ENCODE assay signal across 10 cellular contexts in the genomic region with DNA sequence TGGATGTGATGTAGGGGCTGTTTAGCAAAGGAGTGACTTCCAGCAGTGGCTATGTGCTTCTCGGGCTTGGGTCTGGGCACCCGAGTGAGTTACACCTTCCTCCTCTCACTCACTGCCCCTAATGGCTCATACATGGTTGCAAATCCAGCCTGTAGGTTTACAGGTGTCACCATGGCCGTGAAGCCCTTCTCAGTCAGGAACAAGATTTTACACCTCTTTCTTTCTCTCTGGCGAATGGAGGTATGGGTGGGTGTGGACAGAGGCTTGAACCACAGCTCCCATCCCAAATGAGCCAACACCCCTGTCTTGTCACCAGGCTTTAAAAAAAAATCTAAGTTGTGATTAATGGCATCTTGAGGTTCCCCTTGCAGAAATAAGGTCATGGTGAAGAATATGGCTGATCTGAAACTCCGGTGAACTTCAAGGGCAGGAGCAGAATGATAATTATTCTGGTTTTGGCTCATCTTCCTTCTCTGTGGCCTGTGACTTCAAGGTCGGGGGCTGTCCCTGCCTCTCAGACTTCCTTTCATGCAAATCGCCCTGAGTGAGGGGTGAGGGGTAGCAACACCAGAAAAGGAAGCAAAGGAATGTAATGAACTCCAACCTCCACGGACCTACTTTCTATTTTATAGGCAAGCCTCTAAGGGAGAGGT.
DNase-seq lines count a peak whose midpoint lies in the region; ATAC-seq and TF ChIP-seq lines count a peak whose summit lies in the region.
"Had no signal": no experiment of that assay in that cellular context is flagged by ENCODE, and none has a peak within 500 bp of the region (broad histone marks: within the 10 kb centered on the region; RNA-seq: fewer than 3 reads in every experiment).

No MANE protein-coding gene starts in this region.

- no peaks in the 10 kb centered on the region for H3K4me1 ChIP-seq in prostate gland (replicated peaks)

- H3K36me3 ChIP-seq in prostate gland, result no peaks in the 10 kb centered on the region

- 78% methylated on average over 8 of the region's 8 CpGs for WGBS in prostate gland

- H3K27me3 Mint-ChIP-seq in activated CD4-positive, alpha-beta T cell treated with anti-CD3 and anti-CD28 coated beads, Interleukin-2, amount 10 ng/mL, durations not matched to agents 7 days and 5 days, result peaks cover 33% of the 10 kb centered on the region

- TF ChIP-seq CTCF in prostate gland (IDR thresholded peaks at IDR 0.05), result no peak
- TF ChIP-seq CTCF in dorsolateral prefrontal cortex (IDR thresholded peaks at IDR 0.05 in 54 of 56, conservative IDR thresholded peaks at IDR 0.05 in 2 of 56; ENCODE audit: low read depth in 1 of 56, partially characterized antibody in 56 of 56), result no peak

- H3K4me3 ChIP-seq in prostate gland (no peak overlapping the region), dorsolateral prefrontal cortex (no peak overlapping the region)

- peak overlapping the region; percentile 41 for H3K4me3 Mint-ChIP-seq in activated CD4-positive, alpha-beta T cell treated with anti-CD3 and anti-CD28 coated beads, Interleukin-2, amount 10 ng/mL, durations not matched to agents 7 days and 5 days

- H3K4me1 Mint-ChIP-seq in activated CD4-positive, alpha-beta T cell treated with anti-CD3 and anti-CD28 coated beads, Interleukin-2, amount 10 ng/mL, durations not matched to agents 7 days and 5 days, result peaks cover 74% of the 10 kb centered on the region

- peak overlapping the region; percentile 85 for H3K27ac Mint-ChIP-seq in activated CD4-positive, alpha-beta T cell treated with anti-CD3 and anti-CD28 coated beads, Interleukin-2, amount 10 ng/mL, durations not matched to agents 7 days and 5 days

- no peaks in the 10 kb centered on the region for H3K9me3 ChIP-seq in prostate gland

- H3K36me3 Mint-ChIP-seq in activated CD4-positive, alpha-beta T cell treated with anti-CD3 and anti-CD28 coated beads, Interleukin-2, amount 10 ng/mL, durations not matched to agents 7 days and 5 days (ENCODE audit: low read depth), result peaks cover 7% of the 10 kb centered on the region

- no peak overlapping the region for H3K27ac ChIP-seq in prostate gland
- no peak overlapping the region for H3K27ac ChIP-seq in dorsolateral prefrontal cortex
- H3K27ac ChIP-seq: VCaP had no signal

- intact Hi-C loops in prostate gland (cut with DNase I), result no loop called here
- intact Hi-C loops in dorsolateral prefrontal cortex (cut with DNase I), result no loop called here
- intact Hi-C loops in left colon (cut with DNase I, micrococcal nuclease), result no loop called here

- no peak for TF ChIP-seq POLR2A in prostate gland (IDR thresholded peaks at IDR 0.05)

- peak; percentile 67 for DNase-seq in activated CD4-positive, alpha-beta T cell treated with anti-CD3 and anti-CD28 coated beads, Interleukin-2, amount 10 ng/mL, durations not matched to agents 7 days and 5 days
- peak; percentile 87 for DNase-seq in stimulated activated CD4-positive, alpha-beta T cell treated with anti-CD3 and anti-CD28 coated beads, Interleukin-1b, Interleukin-23, amount 100 ng/mL, for 48 hours
- DNase-seq in prostate gland (ENCODE audit: low spot score), result no peak
- DNase-seq in dorsolateral prefrontal cortex, result no peak
- DNase-seq in NCI-H1436 treated with DMSO at 0.1 percent for 48 hours (lab: John Stamatoyannopoulos, UW), result no peak
- DNase-seq in left colon, result no peak
- DNase-seq: foreskin melanocyte had no signal

- CTCF ChIA-PET in activated CD4-positive, alpha-beta T cell treated with anti-CD3 and anti-CD28 coated beads, Interleukin-2, amount 10 ng/mL, durations not matched to agents 7 days and 5 days (lab: Charles Lee), result interaction anchor here (0.8 to 1.9 kb wide), 3 partner anchors 8 to 179 kb away, joined by 3 to 8 read pairs (median 6); no protein-coding TSS in a partner anchor

- POLR2A ChIA-PET in activated CD4-positive, alpha-beta T cell treated with anti-CD3 and anti-CD28 coated beads, Interleukin-2, amount 10 ng/mL, durations not matched to agents 7 days and 5 days (lab: Charles Lee), result no interaction called here

- peaks cover 18% of the 10 kb centered on the region for H3K9me3 Mint-ChIP-seq in activated CD4-positive, alpha-beta T cell treated with anti-CD3 and anti-CD28 coated beads, Interleukin-2, amount 10 ng/mL, durations not matched to agents 7 days and 5 days

- H3K27me3 ChIP-seq in prostate gland (replicated peaks; ENCODE audit: insufficient read depth) (no peaks in the 10 kb centered on the region), dorsolateral prefrontal cortex (peaks cover 0 to 5% (median 0%) of the 10 kb centered on the region in 45 donors)

- ATAC-seq in GM18907 (IDR thresholded peaks at IDR 0.05; ENCODE audit: unreplicated experiment) (peak; percentile 94), HG02884 (IDR thresholded peaks at IDR 0.05; ENCODE audit: unreplicated experiment) (peak; percentile 94), left colon (no peak)

Comparison
In these comparisons a context has a peak if more than half of its experiments do, and no peak if none do; other contexts are left out.
1. DNase-seq: peak in activated CD4-positive, alpha-beta T cell treated with anti-CD3 and anti-CD28 coated beads, Interleukin-2, amount 10 ng/mL, durations not matched to agents 7 days and 5 days (single experiment) and stimulated activated CD4-positive, alpha-beta T cell treated with anti-CD3 and anti-CD28 coated beads, Interleukin-1b, Interleukin-23, amount 100 ng/mL, for 48 hours (single experiment); none in prostate gland (single experiment), dorsolateral prefrontal cortex (0 of 10), NCI-H1436 treated with DMSO at 0.1 percent for 48 hours (single experiment) and left colon (0 of 2).